Comparison of ENCODE assay signal across 8 cellular contexts in genomic region chr1:154463512-154463990, GRCh38. TPM values are rescaled to one million over a fixed set of nuclear protein-coding genes. Genes with fewer than 3 reads are reported as not detected.
DNase-seq lines count a peak whose midpoint lies in the region; ATAC-seq and TF ChIP-seq lines count a peak whose summit lies in the region.

No MANE protein-coding gene starts in this region.

- H3K36me3 Mint-ChIP-seq in Calu3 (ENCODE audit: insufficient read depth, unreplicated experiment) = no peaks in the 10 kb centered on the region

- H3K27ac Mint-ChIP-seq in Calu3 (ENCODE audit: unreplicated experiment) = no peak overlapping the region

- H3K4me3 ChIP-seq in spleen = no peak overlapping the region

- peak overlapping the region in 7 of 8 donors; percentile 38 to 84 (median 67) for H3K27ac ChIP-seq in spleen

- H3K9me3 Mint-ChIP-seq in Calu3 (ENCODE audit: low read depth, unreplicated experiment) = no peaks in the 10 kb centered on the region

- no peak for TF ChIP-seq POLR2A in spleen (IDR thresholded peaks at IDR 0.05)

- peaks cover 0 to 78% (median 5%) of the 10 kb centered on the region in 6 donors for H3K36me3 ChIP-seq in spleen

- H3K4me1 Mint-ChIP-seq in Calu3 (ENCODE audit: low read depth, unreplicated experiment) = peaks cover 8% of the 10 kb centered on the region

- CTCF ChIA-PET in Calu3 (lab: Charles Lee) = interaction anchor here (0.7 kb wide), 2 partner anchors 72 to 998 kb away, joined by 3 read pairs; no protein-coding TSS in a partner anchor

- intact Hi-C loops in spleen (cut with DNase I; ENCODE audit: low total_unique reads) (no loop called here), Calu3 (cut with micrococcal nuclease; ENCODE audit: unreplicated experiment) (no loop called here)

- peak; percentile 37 for DNase-seq in GM10266 (ENCODE audit: extremely low spot score)
- DNase-seq in activated CD4-positive, CD25-positive, alpha-beta regulatory T cell treated with anti-CD3 and anti-CD28 coated beads, Interleukin-2, amount 50 U/mL, for 72 hours = peak; percentile 45
- DNase-seq in dermis microvascular lymphatic vessel endothelial cell (ENCODE audit: low read depth in 2 of 2) = peak; percentile 54 to 60
- peak; percentile 70 for DNase-seq in spleen
- DNase-seq in Calu3 = no peak
- DNase-seq in NCI-H1930 (lab: John Stamatoyannopoulos, UW) = no peak
- no peak for DNase-seq in germinal center (ENCODE audit: low spot score)

- no peaks in the 10 kb centered on the region for H3K9me3 ChIP-seq in spleen

- H3K27me3 ChIP-seq in spleen (replicated peaks in 1 of 7) = no peaks in the 10 kb centered on the region

- TF ChIP-seq CTCF in GM10266 (IDR thresholded peaks at IDR 0.05; ENCODE audit: control insufficient read depth, insufficient read depth, low read depth, missing control alignments) (no peak), spleen (IDR thresholded peaks at IDR 0.05 in 8 of 11, conservative IDR thresholded peaks at IDR 0.05 in 3 of 11) (no peak), Calu3 (IDR thresholded peaks at IDR 0.05; ENCODE audit: unreplicated experiment) (no peak)

- WGBS in spleen, 5 donors = 13 to 31% (median 23%) methylated on average over 4 of the region's 4 CpGs

- no TSS peak for BruUV-seq in Calu3 (replicated peaks; lab: Mats Ljungman, UMichigan)

- no peaks in the 10 kb centered on the region for H3K27me3 Mint-ChIP-seq in Calu3 (ENCODE audit: unreplicated experiment)

- peaks cover 5 to 61% (median 25%) of the 10 kb centered on the region in 6 donors for H3K4me1 ChIP-seq in spleen

- ATAC-seq in GM18511 (IDR thresholded peaks at IDR 0.05; ENCODE audit: unreplicated experiment) = no peak

- no peak overlapping the region for H3K4me3 Mint-ChIP-seq in Calu3 (ENCODE audit: low read depth, unreplicated experiment)

RNA-seq across cellular contexts. Expression of gene TDRD10, which starts 38.5 kb away (rescaled TPM):
- total RNA-seq in dermis microvascular lymphatic vessel endothelial cell (3.5 and 7.2 TPM in 2 replicates), spleen (10 to 100 TPM in 2 of 7 donors, 1 to 10 TPM in 5; 2.4 to 14.0 (median 8.3) TPM), Calu3 (2022) (not detected in 2 replicates)
- polyA plus RNA-seq in spleen = 10 to 100 TPM in 2 of 3 donors, 1 to 10 TPM in 1; 4.9 to 12.8 (median 12.0) TPM

RNA-seq across cellular contexts. Expression of gene SHE, which starts 38.7 kb away (rescaled TPM):
- total RNA-seq in dermis microvascular lymphatic vessel endothelial cell (69.1 and 86.5 TPM in 2 replicates), spleen (10 to 100 TPM; 25.0 to 54.7 (median 35.7) TPM), Calu3 (2022) (not detected in 2 replicates)
- 10 to 100 TPM in 2 of 3 donors, 1 to 10 TPM in 1; 8.2 to 20.5 (median 14.0) TPM for polyA plus RNA-seq in spleen

RNA-seq across cellular contexts. Expression of gene IL6R, which starts 58.4 kb away (rescaled TPM):
- total RNA-seq in dermis microvascular lymphatic vessel endothelial cell = 11.3 and 12.7 TPM in 2 replicates
- 10 to 100 TPM; 40.3 to 74.5 (median 55.5) TPM for total RNA-seq in spleen
- 1 to 10 TPM; 2.8 to 6.1 (median 3.9) TPM for polyA plus RNA-seq in spleen
- 5.0 and 8.3 TPM in 2 replicates for total RNA-seq in Calu3 (2022)

Comparison
In these comparisons a context has a peak if more than half of its experiments do, and no peak if none do; other contexts are left out.
1. DNase-seq: peak in GM10266 (single experiment), activated CD4-positive, CD25-positive, alpha-beta regulatory T cell treated with anti-CD3 and anti-CD28 coated beads, Interleukin-2, amount 50 U/mL, for 72 hours (single experiment), dermis microvascular lymphatic vessel endothelial cell (2 of 2) and spleen (single experiment); none in Calu3 (single experiment), NCI-H1930 (0 of 2) and germinal center (single experiment).
2. RNA of gene SHE, which starts 38.7 kb away (total RNA-seq): 69.1 to 86.5 TPM in dermis microvascular lymphatic vessel endothelial cell and 25.0 to 54.7 TPM in spleen; not detected in Calu3; every median in the first group is over 10 times any median in the second.